ENCODE assay signal across 1 cellular context in the genomic region with DNA sequence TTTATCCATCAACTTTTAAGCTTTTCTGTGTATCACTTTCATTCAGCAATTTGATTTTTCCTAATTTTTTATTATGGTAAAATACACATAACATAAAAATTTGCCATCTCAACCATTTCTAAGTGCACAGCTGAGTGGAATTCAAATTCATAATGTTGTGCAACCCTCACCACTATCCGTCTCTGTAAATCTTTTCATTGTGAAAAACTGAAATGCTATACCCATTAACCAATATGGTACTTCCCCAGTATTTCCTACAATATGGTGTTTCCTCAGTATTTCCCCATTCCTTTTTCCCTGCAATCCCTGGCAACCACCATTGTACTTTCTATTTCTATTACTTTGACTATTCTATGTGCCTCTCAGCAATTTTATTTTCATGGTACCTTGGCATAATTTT.
TF ChIP-seq lines count a peak whose summit lies in the region.

No MANE protein-coding gene starts in this region.

TF ChIP-seq in HepG2, 621 proteins besides CTCF, POLR2A, EP300 and RAD21:
- TF ChIP-seq ZNF253 (CRISPR knock-in tag; IDR thresholded peaks at IDR 0.05; ENCODE audit: borderline replicate concordance) (no peak), CEBPB (IDR thresholded peaks at IDR 0.05; ENCODE audit: borderline replicate concordance, low read depth, low read length) (peak; percentile 51)
